8 cellular contexts compared by ENCODE assay signal in genomic region chr18:8920856-8921787, GRCh38.
DNase-seq lines count a peak whose midpoint lies in the region; ATAC-seq, FAIRE-seq and TF ChIP-seq lines count a peak whose summit lies in the region.
"Not testable (repeated sequence)": the region's sequence is repeated elsewhere in the genome, so short reads cannot be mapped to it uniquely, and the experiment has no call there.

No MANE protein-coding gene starts in this region.

- H3K4me3 ChIP-seq in MM.1S (ENCODE audit: low read length); RWPE2 (ENCODE audit: severe bottlenecking); esophagus muscularis mucosa; osteoblast (ENCODE audit: insufficient read depth, low read length): not testable (repeated sequence)

- not testable (repeated sequence) for ATAC-seq in RWPE2 (ENCODE audit: low read depth)

- H3F3A ChIP-seq in MM.1S (ENCODE audit: insufficient read depth, low read length): not testable (repeated sequence)

- H3K9ac ChIP-seq in H9 (ENCODE audit: extremely low read depth, insufficient read length, low read length); MM.1S (ENCODE audit: low read length): not testable (repeated sequence)

- CTCF ChIA-PET in MCF 10A (lab: Yijun Ruan, JAX): interaction anchor here (1.3 to 1.5 kb wide), 2 partner anchors 61 to 62 kb away, joined by 4 to 5 read pairs; no protein-coding TSS in a partner anchor

- H3T11ph ChIP-seq in H9 (ENCODE audit: low read length): not testable (repeated sequence)

- FAIRE-seq in A204.1 (lab: Jason Lieb, UNC): peak; percentile 11

- not testable (repeated sequence) for H3K9me2 ChIP-seq in MM.1S (replicated peaks; ENCODE audit: insufficient read depth, low read length)

- H3K9me3 Mint-ChIP-seq in H9: peaks cover 10 to 17% of the 10 kb centered on the region in 2 experiments
- H3K9me3 Mint-ChIP-seq in MCF 10A (ENCODE audit: unreplicated experiment): not testable (repeated sequence)

- not testable (repeated sequence) for H2BK12ac ChIP-seq in H9 (ENCODE audit: insufficient read length, low read depth, low read length)

- H3K18ac ChIP-seq in H9 (ENCODE audit: insufficient read length, low read depth, low read length): not testable (repeated sequence)

- POLR2A ChIA-PET in MCF 10A (lab: Yijun Ruan, JAX): not testable (repeated sequence)

- not testable (repeated sequence) for H2BK120ac ChIP-seq in H9 (ENCODE audit: low read depth, low read length, poor library complexity, severe bottlenecking)

- not testable (repeated sequence) for H3K79me1 ChIP-seq in H9 (ENCODE audit: insufficient read depth, low read depth, low read length, poor library complexity, severe bottlenecking)

- H3K27me3 Mint-ChIP-seq in H9 (ENCODE audit: low read depth); MCF 10A (ENCODE audit: insufficient read depth, unreplicated experiment): not testable (repeated sequence)

- H3K9me3 ChIP-seq in H9 (ENCODE audit: control insufficient read depth, low read depth, low read length); MM.1S (replicated peaks; ENCODE audit: insufficient read depth, low read length); RWPE2 (ENCODE audit: severe bottlenecking); esophagus muscularis mucosa; osteoblast (ENCODE audit: low read depth, low read length): not testable (repeated sequence)

- H3K27me3 ChIP-seq in H9 (ENCODE audit: insufficient read depth, low read length); MM.1S (replicated peaks; ENCODE audit: insufficient read depth, low read length); RWPE2 (ENCODE audit: insufficient read depth, poor library complexity, severe bottlenecking); esophagus muscularis mucosa; osteoblast (ENCODE audit: insufficient read depth, low read length): not testable (repeated sequence)

- not testable (repeated sequence) for H4K20me1 ChIP-seq in H9 (ENCODE audit: control insufficient read depth, insufficient read depth, insufficient read length); MM.1S (ENCODE audit: insufficient read depth, low read length); osteoblast (ENCODE audit: insufficient read depth, low read length)

- H3K23ac ChIP-seq in H9 (ENCODE audit: insufficient read length, low read depth, low read length): not testable (repeated sequence)

- not testable (repeated sequence) for BruUV-seq in MCF 10A (replicated peaks; lab: Mats Ljungman, UMichigan)

- not testable (repeated sequence) for H3K36me3 Mint-ChIP-seq in H9 (ENCODE audit: insufficient read depth in 1 of 3, low read depth in 3 of 3); MCF 10A (ENCODE audit: insufficient read depth, unreplicated experiment)

- H3K36me3 ChIP-seq in MM.1S (replicated peaks; ENCODE audit: insufficient read depth, low read length); RWPE2 (ENCODE audit: low read depth); esophagus muscularis mucosa; osteoblast (ENCODE audit: insufficient read depth, low read length): not testable (repeated sequence)

- not testable (repeated sequence) for H3K56ac ChIP-seq in H9 (ENCODE audit: insufficient read length, low read depth, low read length)

- peak; percentile 5 for DNase-seq in DMS 273 (lab: John Stamatoyannopoulos, UW; ENCODE audit: unreplicated experiment)
- not testable (repeated sequence) for DNase-seq in H9; MM.1S; RWPE2 (ENCODE audit: low spot score); osteoblast (ENCODE audit: insufficient read length, low spot score, missing footprints)
- DNase-seq in MCF 10A (ENCODE audit: unreplicated experiment): peak; percentile 13
- peak; percentile 45 for DNase-seq in esophagus muscularis mucosa (ENCODE audit: extremely low spot score)

- not testable (repeated sequence) for H2BK5ac ChIP-seq in H9 (ENCODE audit: insufficient read length, low read length)

- H3K4me2 ChIP-seq in H9 (ENCODE audit: insufficient read depth, insufficient read length, low read length); MM.1S (ENCODE audit: low read depth, low read length); osteoblast (ENCODE audit: insufficient read depth, low read length): not testable (repeated sequence)

- H3K27ac Mint-ChIP-seq in H9; MCF 10A (ENCODE audit: low read depth, unreplicated experiment): not testable (repeated sequence)

- not testable (repeated sequence) for H3K4me1 Mint-ChIP-seq in H9; MCF 10A (ENCODE audit: insufficient read depth, unreplicated experiment)

- H3K27ac ChIP-seq in H9 (ENCODE audit: insufficient read length, low read depth, low read length); MM.1S (ENCODE audit: low read length); RWPE2 (ENCODE audit: poor library complexity, severe bottlenecking); esophagus muscularis mucosa (replicated peaks in 1 of 4); osteoblast (ENCODE audit: low read depth, low read length): not testable (repeated sequence)

- H2AFZ ChIP-seq in H9 (ENCODE audit: low read length); MM.1S (ENCODE audit: low read length); osteoblast (ENCODE audit: low read length): not testable (repeated sequence)

- not testable (repeated sequence) for H2BK15ac ChIP-seq in H9 (ENCODE audit: low read depth, low read length)

- no CpG with 5 or more reads among the region's 7 CpGs for WGBS in H9 (ENCODE audit: extremely low coverage, insufficient read length, low lambda C conversion rate)
- 95% methylated on average over 7 of the region's 7 CpGs for WGBS in esophagus muscularis mucosa

- not testable (repeated sequence) for H2AK5ac ChIP-seq in H9 (ENCODE audit: insufficient read length, low read length)

- not testable (repeated sequence) for H4K8ac ChIP-seq in H9 (replicated peaks; ENCODE audit: insufficient read length, low read depth, low read length)

- not testable (repeated sequence) for H3K14ac ChIP-seq in H9 (ENCODE audit: insufficient read depth, low read length)

- not testable (repeated sequence) for H4K91ac ChIP-seq in H9 (ENCODE audit: insufficient read length, low read depth, low read length)

- H2BK20ac ChIP-seq in H9 (ENCODE audit: low read depth, low read length, poor library complexity, severe bottlenecking): not testable (repeated sequence)

- not testable (repeated sequence) for H4K5ac ChIP-seq in H9 (ENCODE audit: insufficient read length, low read depth, low read length)

- TF ChIP-seq EP300 in esophagus muscularis mucosa (IDR thresholded peaks at IDR 0.05): not testable (repeated sequence)

- H3K79me2 ChIP-seq in H9 (ENCODE audit: insufficient read depth, low read length); MM.1S (ENCODE audit: low read length); osteoblast (ENCODE audit: insufficient read depth, low read length): not testable (repeated sequence)

- not testable (repeated sequence) for H3K4me3 Mint-ChIP-seq in H9; MCF 10A (ENCODE audit: unreplicated experiment)

- not testable (repeated sequence) for H3K4ac ChIP-seq in H9 (ENCODE audit: low read depth, low read length)

- TF ChIP-seq CTCF in H9 (conservative IDR thresholded peaks at IDR 0.05) (peak; percentile 26; the same call in 2 of the 3 replicates), MM.1S (IDR thresholded peaks at IDR 0.05; ENCODE audit: low read length) (peak; percentile 22), RWPE2 (IDR thresholded peaks at IDR 0.05; ENCODE audit: poor library complexity, severe bottlenecking) (peak; percentile 42), osteoblast (IDR thresholded peaks at IDR 0.05; ENCODE audit: extremely low read depth, low read depth, low read length) (peak; percentile 16)
- TF ChIP-seq CTCF in MCF 10A (IDR thresholded peaks at IDR 0.05; ENCODE audit: unreplicated experiment); esophagus muscularis mucosa (IDR thresholded peaks at IDR 0.05): not testable (repeated sequence)

- intact Hi-C loops in MCF 10A (cut with micrococcal nuclease): loop anchor here (2.0 kb wide), 1 partner anchor 62 kb away; no protein-coding TSS in a partner anchor
- intact Hi-C loops in esophagus muscularis mucosa (cut with DNase I): not testable (repeated sequence)

- not testable (repeated sequence) for TF ChIP-seq POLR2A in esophagus muscularis mucosa (IDR thresholded peaks at IDR 0.05; ENCODE audit: low read depth)

- not testable (repeated sequence) for H3K23me2 ChIP-seq in H9 (ENCODE audit: insufficient read length, low read depth, low read length, poor library complexity, severe bottlenecking)

- not testable (repeated sequence) for H3K4me1 ChIP-seq in H9 (ENCODE audit: insufficient read depth, low read length); MM.1S (ENCODE audit: low read length); RWPE2 (ENCODE audit: insufficient read depth, poor library complexity, severe bottlenecking); esophagus muscularis mucosa; osteoblast (ENCODE audit: insufficient read depth, low read length)
